11 cellular contexts compared by ENCODE assay signal in genomic region chr4:182823576-182823975, GRCh38.
DNase-seq lines count a peak whose midpoint lies in the region; ATAC-seq, FAIRE-seq and TF ChIP-seq lines count a peak whose summit lies in the region.
"Had no signal": no experiment of that assay in that cellular context is flagged by ENCODE, and none has a peak within 500 bp of the region (broad histone marks: within the 10 kb centered on the region; RNA-seq: fewer than 3 reads in every experiment).

No MANE protein-coding gene starts in this region.

- peak overlapping the region; percentile 22 for H3K4me2 ChIP-seq in KMS-11

- peak; percentile 78 for ATAC-seq in GM18858 (IDR thresholded peaks at IDR 0.05; ENCODE audit: unreplicated experiment)
- ATAC-seq in GM21447 (IDR thresholded peaks at IDR 0.05; ENCODE audit: unreplicated experiment) = peak; percentile 63
- peak; percentile 47 for ATAC-seq in HG02970 (IDR thresholded peaks at IDR 0.05; ENCODE audit: low FRiP score, unreplicated experiment)

- H3K27ac ChIP-seq in KMS-11 = peak overlapping the region; percentile 31; the same call in 1 of the 2 replicates
- H3K27ac ChIP-seq: adrenal gland had no signal

- H3K27me3 ChIP-seq in KMS-11 (ENCODE audit: insufficient read depth, low read depth) = no peaks in the 10 kb centered on the region

- no peaks in the 10 kb centered on the region for H4K20me1 ChIP-seq in KMS-11 (ENCODE audit: insufficient read depth)

- H3K9ac ChIP-seq in KMS-11 = peak overlapping the region; percentile 6; the same call in 1 of the 2 replicates

- no peak overlapping the region for H3K4me3 ChIP-seq in KMS-11 (IDR thresholded peaks at IDR 0.05; ENCODE audit: insufficient read depth, low read depth, low read length)
- H3K4me3 ChIP-seq: adrenal gland had no signal

- no peaks in the 10 kb centered on the region for H3K79me2 ChIP-seq in KMS-11 (ENCODE audit: insufficient read depth, low read depth)

- no peak for DNase-seq in activated CD4-positive, alpha-beta T cell treated with anti-CD3 and anti-CD28 coated beads, Interleukin-2, amount 50 U/mL, for 48 hours
- no peak for DNase-seq in D721Med (ENCODE audit: insufficient read length, low spot score)
- DNase-seq in amniotic stem cell (lab: John Stamatoyannopoulos, UW) = no peak
- no peak for DNase-seq in activated CD4-positive, CD25-positive, alpha-beta regulatory T cell treated with anti-CD3 and anti-CD28 coated beads, Interleukin-2, amount 50 U/mL, for 72 hours
- DNase-seq: adrenal gland, SIG-M5 had no signal

- no peak for TF ChIP-seq CTCF in KMS-11 (conservative IDR thresholded peaks at IDR 0.05; ENCODE audit: low read depth, low read length)
- TF ChIP-seq CTCF in D721Med (IDR thresholded peaks at IDR 0.05; ENCODE audit: insufficient read depth, missing control alignments) = no peak

- peaks cover 15% of the 10 kb centered on the region for H3K4me1 ChIP-seq in KMS-11 (ENCODE audit: low read depth, poor library complexity, severe bottlenecking)
- H3K4me1 ChIP-seq: adrenal gland had no signal

- no peaks in the 10 kb centered on the region for H3K36me3 ChIP-seq in KMS-11 (ENCODE audit: insufficient read depth)
- H3K36me3 ChIP-seq: adrenal gland had no signal

- peak overlapping the region; percentile 36; the same call in 1 of the 2 replicates for H2AFZ ChIP-seq in KMS-11 (ENCODE audit: low read depth)

- FAIRE-seq in D721Med (lab: Jason Lieb, UNC) = no peak
- FAIRE-seq: islet of Langerhans had no signal
